In the genomic region with DNA sequence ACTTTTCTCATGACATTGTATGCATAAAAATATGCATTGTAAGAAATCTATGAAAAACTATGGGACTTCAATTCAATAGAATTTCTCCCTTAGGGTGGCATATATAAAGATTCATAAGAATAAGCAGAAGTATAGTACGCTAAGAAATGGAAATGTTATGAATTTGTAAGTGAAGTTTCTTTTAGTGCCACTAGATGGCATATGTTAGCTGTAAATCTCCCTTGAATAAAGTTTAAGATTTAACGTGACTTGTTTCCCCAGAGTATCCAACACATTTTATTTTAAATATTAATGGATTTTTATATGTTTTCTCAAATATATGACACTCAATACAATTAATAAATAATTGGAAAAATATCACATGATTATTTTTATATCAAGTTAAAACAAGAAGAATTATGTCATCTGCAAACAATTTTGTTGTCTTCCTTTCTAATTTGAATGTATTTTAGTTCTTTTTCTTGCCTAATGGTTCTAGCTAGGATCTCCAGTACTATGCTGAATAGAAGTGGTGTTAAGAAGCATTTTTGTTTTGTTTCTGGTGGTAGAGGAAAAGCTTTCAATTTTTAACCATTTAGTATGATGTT, we compare ENCODE assay signal across 8 cellular contexts.
DNase-seq lines count a peak whose midpoint lies in the region; ATAC-seq and TF ChIP-seq lines count a peak whose summit lies in the region.

No MANE protein-coding gene starts in this region.

- peak; percentile 87 for ATAC-seq in GM19351 (IDR thresholded peaks at IDR 0.05; ENCODE audit: unreplicated experiment)
- no peak for ATAC-seq in lung (ENCODE audit: insufficient read depth, low FRiP score)
- no peak for ATAC-seq in left colon

- no peak overlapping the region for H3K27ac ChIP-seq in lung (ENCODE audit: low read depth in 1 of 2, low read length in 1 of 2)

- no peaks in the 10 kb centered on the region for H3K27me3 ChIP-seq in lung (ENCODE audit: control insufficient read depth, insufficient read depth)

- no peaks in the 10 kb centered on the region for H3K9me3 ChIP-seq in lung (ENCODE audit: control insufficient read depth in 2 of 2, insufficient read depth in 1 of 2, low read length in 1 of 2)

- TF ChIP-seq CTCF in lung (IDR thresholded peaks at IDR 0.05; ENCODE audit: control extremely low read depth, extremely low read depth) = peak; percentile 14

- no peak overlapping the region for H3K4me3 ChIP-seq in lung

- intact Hi-C loops in posterior vena cava (cut with DNase I) = loop anchor here in 1 of 2 donors (10.0 kb wide), 1 partner anchor 532 kb away; no protein-coding TSS in a partner anchor
- intact Hi-C loops in left colon (cut with DNase I, micrococcal nuclease) = no loop called here

- H3K36me3 ChIP-seq in lung (ENCODE audit: control insufficient read depth in 2 of 2, insufficient read depth in 2 of 2, low read length in 2 of 2) = no peaks in the 10 kb centered on the region

- WGBS in lung, 2 donors = 5% methylated on average over 2 of the region's 2 CpGs

- H3K4me1 ChIP-seq in lung (ENCODE audit: control insufficient read depth in 2 of 2, insufficient read depth in 2 of 2, low read length in 2 of 2) = no peaks in the 10 kb centered on the region

- DNase-seq in Ammon's horn (ENCODE audit: low spot score) (peak; percentile 30), NAMALWA (ENCODE audit: low spot score) (peak; percentile 67), astrocyte of the hippocampus (ENCODE audit: low read depth, low spot score) (peak; percentile 31), lung (ENCODE audit: low spot score) (no peak), retina (no peak), posterior vena cava (ENCODE audit: low spot score) (no peak), left colon (no peak)

Comparison
In these comparisons a context has a peak if more than half of its experiments do, and no peak if none do; other contexts are left out.
1. DNase-seq: peak in Ammon's horn (single experiment), NAMALWA (single experiment) and astrocyte of the hippocampus (single experiment); none in lung (single experiment), retina (single experiment), posterior vena cava (single experiment) and left colon (0 of 2).